In genomic region chr7:76222333-76222732, GRCh38 we compare ENCODE assay signal across 35 cellular contexts. TPM values are rescaled to one million over a fixed set of nuclear protein-coding genes. Genes with fewer than 3 reads are reported as not detected.
"Had no signal": no experiment of that assay in that cellular context is flagged by ENCODE, and none has a peak within 500 bp of the region (broad histone marks: within the 10 kb centered on the region; RNA-seq: fewer than 3 reads in every experiment).

No MANE protein-coding gene starts in this region.

- ATAC-seq: activated naive CD4-positive, alpha-beta T cell treated with anti-CD3 and anti-CD28 coated beads, Interleukin-2, amount 50 U/mL, for 72 hours; activated naive CD8-positive, alpha-beta T cell treated with anti-CD3 and anti-CD28 coated beads, Interleukin-2, amount 50 U/mL, for 24 hours; activated T-cell treated with anti-CD3 and anti-CD28 coated beads, Interleukin-2, amount 50 U/mL, for 4 hours; activated T-cell treated with anti-CD3 and anti-CD28 coated beads, Interleukin-2, amount 50 U/mL, for 72 hours; activated T-helper 17 cell treated with anti-CD3 and anti-CD28 coated beads, Interleukin-2, amount 50 U/mL, for 72 hours; body of pancreas had no signal

- H3K9me3 ChIP-seq: adrenal gland, ascending aorta, body of pancreas, breast epithelium had no signal

- H3K27me3 ChIP-seq: ascending aorta, body of pancreas had no signal

- FAIRE-seq: astrocyte, bronchial epithelial cell had no signal

- DNase-seq: activated effector memory CD4-positive, alpha-beta T cell treated with anti-CD3 and anti-CD28 coated beads, Interleukin-2, amount 50 U/mL, for 16 hours; activated effector memory CD4-positive, alpha-beta T cell treated with Interleukin-2 at 50 U/mL for 16 hours; activated gamma-delta T cell; activated gamma-delta T cell treated with Interleukin-2 at 50 U/mL for 16 hours; activated naive CD4-positive, alpha-beta T cell; activated naive CD4-positive, alpha-beta T cell treated with anti-CD3 and anti-CD28 coated beads for 36 hours; activated naive CD4-positive, alpha-beta T cell treated with anti-CD3 and anti-CD28 coated beads, Interleukin-2, amount 10 ng/mL, durations not matched to agents 7 days and 5 days; activated naive CD4-positive, alpha-beta T cell treated with anti-CD3 and anti-CD28 coated beads, Interleukin-2, amount 50 U/mL, for 16 hours; activated naive CD4-positive, alpha-beta T cell treated with Interleukin-2 at 50 U/mL for 16 hours; activated naive CD8-positive, alpha-beta T cell treated with anti-CD3 and anti-CD28 coated beads for 36 hours; activated naive CD8-positive, alpha-beta T cell treated with anti-CD3 and anti-CD28 coated beads, Interleukin-2, amount 10 ng/mL, durations not matched to agents 7 days and 5 days; activated naive CD8-positive, alpha-beta T cell treated with anti-CD3 and anti-CD28 coated beads, Interleukin-2, amount 50 U/mL, for 24 hours; activated T-cell treated with anti-CD3 and anti-CD28 coated beads, Interleukin-2, amount 50 U/mL, for 1 hour; activated T-cell treated with anti-CD3 and anti-CD28 coated beads, Interleukin-2, amount 50 U/mL, for 24 hours; activated T-cell treated with anti-CD3 and anti-CD28 coated beads, Interleukin-2, amount 50 U/mL, for 4 hours; activated T-cell treated with anti-CD3 and anti-CD28 coated beads, Interleukin-2, amount 50 U/mL, for 48 hours; activated T-cell treated with anti-CD3 and anti-CD28 coated beads, Interleukin-2, amount 50 U/mL, for 72 hours; adrenal gland; amniotic stem cell; amygdala; anterior cingulate cortex; aorta; body of pancreas; brain microvascular endothelial cell; caudate nucleus; central memory CD4-positive, alpha-beta T cell; cerebellar nuclear complex had no signal

- H3K36me3 ChIP-seq: adrenal gland, ascending aorta, brain microvascular endothelial cell, breast epithelium, cardiac muscle cell had no signal

- H3K4me3 ChIP-seq: adrenal gland, ascending aorta, body of pancreas, breast epithelium, cardiac muscle cell had no signal

- H3K27ac ChIP-seq: adrenal gland, ascending aorta, body of pancreas, brain microvascular endothelial cell, breast epithelium, cardiac muscle cell had no signal

- H3K4me1 ChIP-seq: ascending aorta, breast epithelium had no signal

RNA-seq across cellular contexts. Expression of gene SRRM3, which starts 20.6 kb away (rescaled TPM):
- total RNA-seq: activated naive CD4-positive, alpha-beta T cell treated with anti-CD3 and anti-CD28 coated beads for 36 hours; activated naive CD4-positive, alpha-beta T cell treated with anti-CD3 and anti-CD28 coated beads, Interleukin-2, amount 50 U/mL, for 72 hours; activated naive CD8-positive, alpha-beta T cell treated with anti-CD3 and anti-CD28 coated beads for 36 hours; activated naive CD8-positive, alpha-beta T cell treated with anti-CD3 and anti-CD28 coated beads, Interleukin-2, amount 10 ng/mL, durations not matched to agents 7 days and 5 days; activated T-helper 1 cell treated with anti-CD3 and anti-CD28 coated beads, Interleukin-12 subunit alpha, Interleukin-12 subunit beta, Interleukin-2, Interleukin-4 antibody, amounts not matched to agents 30 ng/mL and 10 ng/mL and 1 ng/mL, durations not matched to agents 14 hours and 24 hours and 36 hours had no signal
